Comparison of ENCODE assay signal across 23 cellular contexts in the genomic region with DNA sequence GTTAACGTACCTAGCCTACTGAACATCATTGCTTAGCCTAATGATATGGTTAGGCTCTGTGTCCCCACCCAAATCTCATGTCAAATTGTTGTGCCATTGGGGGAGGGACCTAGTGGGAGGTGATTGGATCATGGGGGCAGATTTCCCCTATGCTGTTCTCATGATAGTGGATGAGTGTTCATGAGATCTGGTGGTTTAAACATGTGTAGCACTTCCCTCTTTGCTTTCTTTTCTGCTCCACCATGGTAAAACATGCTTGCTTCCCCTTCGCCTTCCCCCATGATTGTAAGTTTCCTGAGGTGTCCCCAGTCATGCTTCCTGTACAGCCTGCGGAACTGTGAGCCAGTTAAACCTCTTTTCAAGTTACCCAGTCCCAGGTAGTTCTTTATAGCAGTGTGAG.
A peak's percentile ranks its signal among the peaks of the same experiment; 100 is the strongest.
DNase-seq lines count a peak whose midpoint lies in the region; ATAC-seq and TF ChIP-seq lines count a peak whose summit lies in the region.
"Had no signal": no experiment of that assay in that cellular context is flagged by ENCODE, and none has a peak within 500 bp of the region (broad histone marks: within the 10 kb centered on the region; RNA-seq: fewer than 3 reads in every experiment).

No MANE protein-coding gene starts in this region.

- DNase-seq in left ventricle myocardium inferior (no peak), heart right ventricle (no peak), MV-4-11 (lab: John Stamatoyannopoulos, UW) (peak; percentile 42), DMS153 treated with DMSO at 0.1 percent for 48 hours (lab: John Stamatoyannopoulos, UW; ENCODE audit: unreplicated experiment) (no peak), KG1 (lab: John Stamatoyannopoulos, UW) (no peak)
- no peak for DNase-seq in activated naive CD4-positive, alpha-beta T cell treated with anti-CD3 and anti-CD28 coated beads, Interleukin-2, amount 50 U/mL, for 72 hours (ENCODE audit: low spot score in 2 of 2)
- DNase-seq in naive thymus-derived CD4-positive, alpha-beta T cell, result no peak
- DNase-seq: activated CD4-positive, alpha-beta T cell treated with anti-CD3 and anti-CD28 coated beads, Interleukin-2, amount 50 U/mL, for 1 hour; activated T-cell treated with anti-CD3 and anti-CD28 coated beads, Interleukin-2, amount 50 U/mL, for 1 hour; amygdala; DMS79 treated with DMSO at 0.1 percent for 48 hours; dorsolateral prefrontal cortex; H7; Karpas-422; mucosa of descending colon; NCI-H1105 treated with DMSO at 0.1 percent for 48 hours; NCI-H2081 treated with DMSO at 0.1 percent for 48 hours; NCI-H510A; RPMI8226; stimulated activated naive CD4-positive, alpha-beta T cell had no signal

- H3K27ac Mint-ChIP-seq in activated naive CD4-positive, alpha-beta T cell treated with anti-CD3 and anti-CD28 coated beads, Interleukin-2, amount 50 U/mL, for 72 hours, result peak overlapping the region; percentile 82 to 97
- H3K27ac Mint-ChIP-seq in naive thymus-derived CD4-positive, alpha-beta T cell, result peak overlapping the region in 2 of 9 donors; percentile 46 to 89

- no peaks in the 10 kb centered on the region for H3K27me3 ChIP-seq in left ventricle myocardium inferior (ENCODE audit: low read depth)
- no peaks in the 10 kb centered on the region for H3K27me3 ChIP-seq in heart right ventricle
- H3K27me3 ChIP-seq in naive thymus-derived CD4-positive, alpha-beta T cell (ENCODE audit: control insufficient read depth in 2 of 2, insufficient read depth in 2 of 2, low read length in 2 of 2), result no peaks in the 10 kb centered on the region
- H3K27me3 ChIP-seq: dorsolateral prefrontal cortex, tibial nerve had no signal

- POLR2A ChIA-PET in naive thymus-derived CD4-positive, alpha-beta T cell (lab: Charles Lee), result no interaction called here

- H3K4me3 Mint-ChIP-seq in naive thymus-derived CD4-positive, alpha-beta T cell, result peak overlapping the region in 1 of 10 donors; percentile 26

- CTCF ChIA-PET in naive thymus-derived CD4-positive, alpha-beta T cell (lab: Charles Lee), result interaction anchor here (0.6 kb wide), 1 partner anchor 11 kb away, joined by 3 read pairs; no protein-coding TSS in a partner anchor

- TF ChIP-seq CTCF in left ventricle myocardium inferior (IDR thresholded peaks at IDR 0.05; ENCODE audit: borderline replicate concordance) (no peak), heart right ventricle (IDR thresholded peaks at IDR 0.05) (no peak)

- H3K9me3 ChIP-seq in left ventricle myocardium inferior (replicated peaks) (no peaks in the 10 kb centered on the region), heart right ventricle (no peaks in the 10 kb centered on the region)
- H3K9me3 ChIP-seq in naive thymus-derived CD4-positive, alpha-beta T cell (ENCODE audit: control insufficient read depth in 2 of 3, low read length in 3 of 3), result no peaks in the 10 kb centered on the region
- H3K9me3 ChIP-seq: mucosa of descending colon, prostate gland, tibial nerve had no signal

- H3K36me3 ChIP-seq in left ventricle myocardium inferior, result no peaks in the 10 kb centered on the region
- peaks cover 0 to 3% (median 0%) of the 10 kb centered on the region in 9 donors for H3K36me3 ChIP-seq in heart right ventricle
- H3K36me3 ChIP-seq in naive thymus-derived CD4-positive, alpha-beta T cell (ENCODE audit: control insufficient read depth in 2 of 3, insufficient read depth in 3 of 3, low read length in 3 of 3), result no peaks in the 10 kb centered on the region
- H3K36me3 ChIP-seq: prostate gland, tibial nerve had no signal

- H3K27ac ChIP-seq in left ventricle myocardium inferior (replicated peaks), result peak overlapping the region; percentile 84
- peak overlapping the region in 3 of 10 donors; percentile 20 to 85 (median 58) for H3K27ac ChIP-seq in heart right ventricle
- H3K27ac ChIP-seq in naive thymus-derived CD4-positive, alpha-beta T cell (ENCODE audit: low read depth, low read length), result no peak overlapping the region
- H3K27ac ChIP-seq: epithelial cell of prostate, prostate gland had no signal

- no peaks in the 10 kb centered on the region for H3K27me3 Mint-ChIP-seq in naive thymus-derived CD4-positive, alpha-beta T cell

- intact Hi-C loops in left ventricle myocardium inferior (cut with micrococcal nuclease) (loop anchor here (10.0 kb wide), 3 partner anchors 239 to 481 kb away; a partner anchor contains a TSS), heart right ventricle (cut with DNase I) (loop anchor here in 8 of 10 donors (2.0 to 10.0 kb wide), 7 partner anchors 229 to 481 kb away; a partner anchor contains a TSS)
- intact Hi-C loops in naive thymus-derived CD4-positive, alpha-beta T cell (cut with micrococcal nuclease), result loop anchor here (10.0 kb wide), 3 partner anchors 711 to 1011 kb away; no protein-coding TSS in a partner anchor

- peaks cover 0 to 5% of the 10 kb centered on the region in 2 donors for H3K9me3 Mint-ChIP-seq in activated naive CD4-positive, alpha-beta T cell treated with anti-CD3 and anti-CD28 coated beads, Interleukin-2, amount 50 U/mL, for 72 hours
- no peaks in the 10 kb centered on the region for H3K9me3 Mint-ChIP-seq in naive thymus-derived CD4-positive, alpha-beta T cell

- H3K4me1 ChIP-seq in left ventricle myocardium inferior (peaks cover 93% of the 10 kb centered on the region), heart right ventricle (peaks cover 8 to 91% (median 66%) of the 10 kb centered on the region in 9 donors)
- no peaks in the 10 kb centered on the region for H3K4me1 ChIP-seq in naive thymus-derived CD4-positive, alpha-beta T cell (ENCODE audit: control insufficient read depth in 2 of 2, insufficient read depth in 2 of 2, low read length in 2 of 2)

- H3K4me3 ChIP-seq in left ventricle myocardium inferior (no peak overlapping the region), heart right ventricle (no peak overlapping the region)
- H3K4me3 ChIP-seq in naive thymus-derived CD4-positive, alpha-beta T cell (ENCODE audit: low read length), result no peak overlapping the region
- H3K4me3 ChIP-seq: mucosa of descending colon, prostate gland, tibial nerve had no signal

- 92 to 94% methylated on average over 3 of the region's 3 CpGs for WGBS in heart right ventricle, 2 donors

- no peak for ATAC-seq in heart right ventricle
- ATAC-seq in activated naive CD4-positive, alpha-beta T cell treated with anti-CD3 and anti-CD28 coated beads, Interleukin-2, amount 50 U/mL, for 72 hours, result no peak
- ATAC-seq in naive thymus-derived CD4-positive, alpha-beta T cell, result no peak
- ATAC-seq: mucosa of descending colon had no signal

- peaks cover 0 to 24% of the 10 kb centered on the region in 2 donors for H3K36me3 Mint-ChIP-seq in activated naive CD4-positive, alpha-beta T cell treated with anti-CD3 and anti-CD28 coated beads, Interleukin-2, amount 50 U/mL, for 72 hours
- H3K36me3 Mint-ChIP-seq in naive thymus-derived CD4-positive, alpha-beta T cell, result peaks cover 0 to 9% (median under 1%) of the 10 kb centered on the region in 5 donors

- H3K4me1 Mint-ChIP-seq in naive thymus-derived CD4-positive, alpha-beta T cell, result peaks cover 9 to 41% (median 18%) of the 10 kb centered on the region in 7 donors
